Comparison of ENCODE assay signal across 4 cellular contexts in genomic region chr13:92433963-92434362, GRCh38.
"Had no signal": no experiment of that assay in that cellular context is flagged by ENCODE, and none has a peak within 500 bp of the region (broad histone marks: within the 10 kb centered on the region; RNA-seq: fewer than 3 reads in every experiment).

No MANE protein-coding gene starts in this region.

- DNase-seq: IMR-90, KBM-7 had no signal

- ATAC-seq: HepG2, K562 had no signal
